8 cellular contexts compared by ENCODE assay signal in the genomic region with DNA sequence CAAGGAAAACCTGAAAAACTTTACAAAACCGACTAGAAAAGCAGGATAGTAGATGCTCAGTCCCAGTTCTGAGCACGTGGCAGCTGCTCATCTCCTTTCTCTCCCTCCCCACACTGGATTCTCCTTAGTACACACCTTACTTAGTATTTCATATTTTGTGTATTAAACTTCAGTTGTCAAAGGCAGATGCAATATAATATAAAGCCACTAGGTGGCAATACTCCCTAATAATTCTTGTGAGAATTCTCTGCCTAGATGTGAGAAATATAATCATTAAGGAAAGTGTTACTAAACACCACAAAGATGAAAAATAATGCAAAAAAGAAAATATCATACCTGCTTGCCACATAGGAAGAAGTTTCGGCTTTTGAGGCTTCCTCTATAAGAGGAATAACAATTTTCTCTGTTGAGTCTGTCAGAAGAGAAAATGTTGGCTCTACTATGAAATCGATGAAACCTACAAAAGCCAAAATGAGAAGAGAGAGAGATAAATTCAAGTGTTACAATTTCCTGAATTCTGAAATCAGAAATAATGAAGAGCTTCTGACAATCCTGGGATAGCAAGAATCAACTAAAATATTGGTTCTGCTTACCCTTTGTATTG.
DNase-seq lines count a peak whose midpoint lies in the region; ATAC-seq and TF ChIP-seq lines count a peak whose summit lies in the region.

No MANE protein-coding gene starts in this region.

- no peaks in the 10 kb centered on the region for H3K36me3 Mint-ChIP-seq in Caco-2 (ENCODE audit: insufficient read depth, unreplicated experiment)

- POLR2A ChIA-PET in Caco-2 (lab: Charles Lee): no interaction called here

- TF ChIP-seq POLR2A in lower leg skin (IDR thresholded peaks at IDR 0.05): no peak

- 0 out of 2 replicates have a peak overlapping the region, but pooled peaks have one; percentile 4 for H2AFZ ChIP-seq in MM.1S (ENCODE audit: low read length)
- H2AFZ ChIP-seq in parathyroid adenoma: no peak overlapping the region

- H3K36me3 ChIP-seq in Caco-2 (ENCODE audit: control insufficient read depth, insufficient read depth, low read length) (no peaks in the 10 kb centered on the region), MM.1S (replicated peaks; ENCODE audit: insufficient read depth, low read length) (no peaks in the 10 kb centered on the region), SK-N-MC (ENCODE audit: insufficient read depth, low read length) (no peaks in the 10 kb centered on the region; the same call in 1 of the 2 replicates), parathyroid adenoma (ENCODE audit: control insufficient read depth, insufficient read depth, low read length) (no peaks in the 10 kb centered on the region)

- H3K27me3 ChIP-seq in Caco-2 (replicated peaks; ENCODE audit: control insufficient read depth, insufficient read depth, low read length) (no peaks in the 10 kb centered on the region), MM.1S (replicated peaks; ENCODE audit: insufficient read depth, low read length) (no peaks in the 10 kb centered on the region), parathyroid adenoma (ENCODE audit: control insufficient read depth, insufficient read depth, low read length) (no peaks in the 10 kb centered on the region)

- H3K4me2 ChIP-seq in MM.1S (ENCODE audit: low read depth, low read length) (no peak overlapping the region), parathyroid adenoma (ENCODE audit: low read length) (no peak overlapping the region)

- 34 to 37% methylated on average over 4 of the region's 4 CpGs for WGBS in lower leg skin, 2 donors

- H3K9me3 ChIP-seq in Caco-2 (peaks cover 9% of the 10 kb centered on the region; the same call in 1 of the 2 replicates), MM.1S (replicated peaks; ENCODE audit: insufficient read depth, low read length) (no peaks in the 10 kb centered on the region), SK-N-MC (ENCODE audit: low read depth, low read length) (0 out of 2 replicates have a peak, but pooled peaks cover 4% of the 10 kb centered on the region), parathyroid adenoma (ENCODE audit: control insufficient read depth, low read length) (no peaks in the 10 kb centered on the region)

- CTCF ChIA-PET in Caco-2 (lab: Charles Lee): interaction anchor here (0.6 to 0.9 kb wide), 3 partner anchors 9 to 466 kb away, joined by 3 read pairs; no protein-coding TSS in a partner anchor

- H3K9me2 ChIP-seq in MM.1S (replicated peaks; ENCODE audit: insufficient read depth, low read length): no peaks in the 10 kb centered on the region

- BruUV-seq in Caco-2 (replicated peaks; lab: Mats Ljungman, UMichigan): no TSS peak

- H3K4me1 Mint-ChIP-seq in Caco-2 (ENCODE audit: low read depth, unreplicated experiment): no peaks in the 10 kb centered on the region

- no peaks in the 10 kb centered on the region for H3K27me3 Mint-ChIP-seq in Caco-2 (ENCODE audit: insufficient read depth, unreplicated experiment)

- peaks cover 11% of the 10 kb centered on the region for H3K9me3 Mint-ChIP-seq in Caco-2 (ENCODE audit: unreplicated experiment)

- no peaks in the 10 kb centered on the region for H3F3A ChIP-seq in MM.1S (ENCODE audit: insufficient read depth, low read length)

- H3K79me2 ChIP-seq in MM.1S (ENCODE audit: low read length) (no peaks in the 10 kb centered on the region), parathyroid adenoma (no peaks in the 10 kb centered on the region)

- DNase-seq in Caco-2: peak in 1 of 2 experiments; percentile 52
- DNase-seq in MM.1S: peak; percentile 75
- DNase-seq in SK-N-MC (ENCODE audit: low read depth, low spot score): peak; percentile 70
- DNase-seq in fibroblast of peridontal ligament (ENCODE audit: extremely low read depth): peak; percentile 72
- DNase-seq in NK-92 treated with Interleukin-12 subunit alpha and Interleukin-12 subunit beta, amount 100 ng/mL, for 24 hours (lab: John Stamatoyannopoulos, UW): no peak
- DNase-seq in lower leg skin (ENCODE audit: low spot score in 2 of 2): no peak

- H3K4me3 Mint-ChIP-seq in Caco-2 (ENCODE audit: unreplicated experiment): no peak overlapping the region

- no peak overlapping the region for H3K27ac Mint-ChIP-seq in Caco-2 (ENCODE audit: unreplicated experiment)

- H3K27ac ChIP-seq in MM.1S (ENCODE audit: low read length): no peak overlapping the region
- H3K27ac ChIP-seq in SK-N-MC: 0 out of 2 replicates have a peak overlapping the region, but pooled peaks have one; percentile 8
- no peak overlapping the region for H3K27ac ChIP-seq in parathyroid adenoma

- no peak overlapping the region for H3K4me3 ChIP-seq in Caco-2 (ENCODE audit: low read depth, low read length)
- no peak overlapping the region for H3K4me3 ChIP-seq in MM.1S (ENCODE audit: low read length)
- H3K4me3 ChIP-seq in SK-N-MC: peak overlapping the region; percentile 11; the same call in 1 of the 2 replicates
- H3K4me3 ChIP-seq in parathyroid adenoma (ENCODE audit: low read depth, low read length): no peak overlapping the region
- H3K4me3 ChIP-seq in lower leg skin (ENCODE audit: low read depth, poor library complexity, severe bottlenecking): no peak overlapping the region

- H3K4me1 ChIP-seq in Caco-2: no peaks in the 10 kb centered on the region
- H3K4me1 ChIP-seq in MM.1S (ENCODE audit: low read length): peaks cover 21% of the 10 kb centered on the region
- no peaks in the 10 kb centered on the region for H3K4me1 ChIP-seq in parathyroid adenoma

- ATAC-seq in GM21390 (IDR thresholded peaks at IDR 0.05; ENCODE audit: unreplicated experiment): peak; percentile 86

- H3K9ac ChIP-seq in MM.1S (ENCODE audit: low read length): no peak overlapping the region
- H3K9ac ChIP-seq in SK-N-MC (ENCODE audit: insufficient read length): no peak overlapping the region
- no peak overlapping the region for H3K9ac ChIP-seq in parathyroid adenoma

- intact Hi-C loops in Caco-2 (cut with micrococcal nuclease; ENCODE audit: unreplicated experiment) (loop anchor here (1.0 to 10.0 kb wide), 4 partner anchors 464 to 799 kb away; no protein-coding TSS in a partner anchor), lower leg skin (cut with DNase I; ENCODE audit: low total_unique reads) (loop anchor here (10.0 kb wide), 1 partner anchor 469 kb away; no protein-coding TSS in a partner anchor)

- H4K20me1 ChIP-seq in MM.1S (ENCODE audit: insufficient read depth, low read length): no peaks in the 10 kb centered on the region

- TF ChIP-seq CTCF in Caco-2 (IDR thresholded peaks at IDR 0.05; ENCODE audit: insufficient read depth in 1 of 2, low read depth in 1 of 2, low read length in 1 of 2, severe bottlenecking in 1 of 2, unreplicated experiment in 1 of 2) (peak; percentile 46 to 68), MM.1S (IDR thresholded peaks at IDR 0.05; ENCODE audit: low read length) (peak; percentile 82), parathyroid adenoma (IDR thresholded peaks at IDR 0.05) (peak; percentile 82), lower leg skin (IDR thresholded peaks at IDR 0.05) (peak in 1 of 3 donors; percentile 43)

Comparison
In these comparisons a context has a peak if more than half of its experiments do, and no peak if none do; other contexts are left out.
1. DNase-seq: peak in MM.1S (single experiment), SK-N-MC (single experiment) and fibroblast of peridontal ligament (single experiment); none in NK-92 treated with Interleukin-12 subunit alpha and Interleukin-12 subunit beta, amount 100 ng/mL, for 24 hours (single experiment) and lower leg skin (0 of 2).